In the genomic region with DNA sequence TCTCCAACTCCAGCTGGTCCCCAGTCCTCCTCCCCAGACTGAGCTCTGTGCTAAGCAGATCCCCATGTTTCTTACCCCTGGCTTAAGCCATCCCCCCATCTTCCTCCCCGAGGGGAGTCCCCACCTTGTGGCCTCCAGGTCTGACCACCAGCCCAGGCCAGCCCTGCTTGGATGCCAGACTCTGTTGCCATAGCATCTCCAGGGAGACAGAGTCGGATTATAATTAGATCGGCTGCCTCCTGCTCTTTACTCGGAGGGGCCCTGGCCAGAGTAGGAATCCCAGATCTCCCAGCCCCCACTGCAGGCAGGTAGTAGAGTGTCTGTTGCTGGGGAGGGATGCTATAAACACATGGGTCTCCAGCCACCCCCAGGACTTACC, we compare ENCODE assay signal across 12 cellular contexts. TPM values are rescaled to one million over a fixed set of nuclear protein-coding genes. Genes with fewer than 3 reads are reported as not detected.
DNase-seq lines count a peak whose midpoint lies in the region; ATAC-seq, FAIRE-seq and TF ChIP-seq lines count a peak whose summit lies in the region.
"Had no signal": no experiment of that assay in that cellular context is flagged by ENCODE, and none has a peak within 500 bp of the region (broad histone marks: within the 10 kb centered on the region; RNA-seq: fewer than 3 reads in every experiment).

No MANE protein-coding gene starts in this region.

- H3K27ac ChIP-seq in cardiac muscle cell (peak overlapping the region; percentile 71), ovary (peak overlapping the region; percentile 75 to 89)

- H3K4me1 Mint-ChIP-seq in natural killer cell, result peaks cover 10 to 16% of the 10 kb centered on the region in 2 donors

- WGBS in ovary, 3 donors, result 7 to 10% (median 8%) methylated on average over 4 of the region's 4 CpGs

- no peak for FAIRE-seq in D721Med (lab: Jason Lieb, UNC)
- FAIRE-seq: endometrium had no signal

- ATAC-seq in SK-N-SH treated with all-trans-retinoic acid at 6 μM for 48 hours (peak; percentile 14; the same call in 2 of the 3 replicates), natural killer cell (no peak)

- H3K36me3 Mint-ChIP-seq in natural killer cell, result no peaks in the 10 kb centered on the region

- H3K4me3 Mint-ChIP-seq in natural killer cell, result no peak overlapping the region

- H3K9me3 Mint-ChIP-seq in natural killer cell, result no peaks in the 10 kb centered on the region

- peaks cover 8% of the 10 kb centered on the region for H3K36me3 ChIP-seq in cardiac muscle cell
- no peaks in the 10 kb centered on the region for H3K36me3 ChIP-seq in ovary

- H3K27me3 ChIP-seq in cardiac muscle cell, result no peaks in the 10 kb centered on the region
- H3K27me3 ChIP-seq in ovary, result no peaks in the 10 kb centered on the region

- no peak for TF ChIP-seq POLR2A in ovary (IDR thresholded peaks at IDR 0.05)

- H3K9me3 ChIP-seq in cardiac muscle cell (ENCODE audit: low read depth) (no peaks in the 10 kb centered on the region), ovary (no peaks in the 10 kb centered on the region)

- peak overlapping the region; percentile 67 for H3K4me3 ChIP-seq in cardiac muscle cell
- peak overlapping the region; percentile 19 for H3K4me3 ChIP-seq in ovary

- peaks cover 0 to 3% of the 10 kb centered on the region in 2 donors for H3K27me3 Mint-ChIP-seq in natural killer cell (ENCODE audit: low read depth in 2 of 2)

- no peak for TF ChIP-seq EP300 in ovary (IDR thresholded peaks at IDR 0.05)

- TF ChIP-seq CTCF in D721Med (IDR thresholded peaks at IDR 0.05; ENCODE audit: insufficient read depth, missing control alignments) (no peak), cardiac muscle cell (IDR thresholded peaks at IDR 0.05; ENCODE audit: low read depth, low read length) (no peak), ovary (IDR thresholded peaks at IDR 0.05) (no peak), natural killer cell (IDR thresholded peaks at IDR 0.05) (no peak)

- H3K4me1 ChIP-seq in cardiac muscle cell (ENCODE audit: low read depth) (peaks cover 42% of the 10 kb centered on the region), ovary (ENCODE audit: insufficient read depth) (peaks cover 14% of the 10 kb centered on the region)

- no peak overlapping the region for H3K27ac Mint-ChIP-seq in natural killer cell

- peak; percentile 96 for DNase-seq in D721Med (ENCODE audit: insufficient read length, low spot score)
- DNase-seq in cardiac muscle cell (ENCODE audit: low read depth in 1 of 2, low spot score in 1 of 2), result peak; percentile 60 to 79
- DNase-seq in ovary, result peak in 1 of 5 donors; percentile 51
- DNase-seq in natural killer cell, result no peak
- DNase-seq in T-helper 9 cell, result no peak
- no peak for DNase-seq in iPS-NIHi11 (ENCODE audit: low spot score)
- no peak for DNase-seq in NCI-H1048 (lab: John Stamatoyannopoulos, UW)
- DNase-seq: mammary epithelial cell; stimulated activated CD4-positive, alpha-beta T cell treated with anti-CD3 and anti-CD28 coated beads, Interleukin-4, amount 100 ng/mL, for 24 hours; SW 1271 had no signal

- intact Hi-C loops in ovary (cut with DNase I) (loop anchor here (5.0 to 10.0 kb wide), 4 partner anchors 101 to 271 kb away; partner anchors contain the start of genes C3orf62 (in 4 of the 4) and USP4 (in 1 of the 4)), natural killer cell (cut with micrococcal nuclease) (no loop called here)

TF ChIP-seq in SK-N-SH treated with all-trans-retinoic acid at 6 μM for 48 hours, 23 proteins besides CTCF, POLR2A, EP300 and RAD21:
- TF ChIP-seq, protein P1, sequence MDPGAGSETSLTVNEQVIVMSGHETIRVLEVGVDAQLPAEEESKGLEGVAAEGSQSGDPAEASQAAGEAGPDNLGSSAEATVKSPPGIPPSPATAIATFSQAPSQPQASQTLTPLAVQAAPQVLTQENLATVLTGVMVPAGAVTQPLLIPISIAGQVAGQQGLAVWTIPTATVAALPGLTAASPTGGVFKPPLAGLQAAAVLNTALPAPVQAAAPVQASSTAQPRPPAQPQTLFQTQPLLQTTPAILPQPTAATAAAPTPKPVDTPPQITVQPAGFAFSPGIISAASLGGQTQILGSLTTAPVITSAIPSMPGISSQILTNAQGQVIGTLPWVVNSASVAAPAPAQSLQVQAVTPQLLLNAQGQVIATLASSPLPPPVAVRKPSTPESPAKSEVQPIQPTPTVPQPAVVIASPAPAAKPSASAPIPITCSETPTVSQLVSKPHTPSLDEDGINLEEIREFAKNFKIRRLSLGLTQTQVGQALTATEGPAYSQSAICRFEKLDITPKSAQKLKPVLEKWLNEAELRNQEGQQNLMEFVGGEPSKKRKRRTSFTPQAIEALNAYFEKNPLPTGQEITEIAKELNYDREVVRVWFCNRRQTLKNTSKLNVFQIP (CRISPR knock-in tag; IDR thresholded peaks at IDR 0.05; ENCODE audit: borderline replicate concordance, low read depth), result no peak
- no peak for TF ChIP-seq GLIS3 (CRISPR knock-in tag; IDR thresholded peaks at IDR 0.05)

RNA-seq across cellular contexts. Expression of gene KLHDC8B, which starts 2.4 kb away (rescaled TPM):
- total RNA-seq in cardiac muscle cell, result 158 and 173 TPM in 2 replicates
- 162 and 188 TPM in 2 replicates for polyA plus RNA-seq in cardiac muscle cell
- total RNA-seq in ovary, result 100 to 1,000 TPM in 5 of 7 donors, 10 to 100 TPM in 2; 67.1 to 244 (median 131) TPM
- polyA plus RNA-seq in ovary, result 100 to 1,000 TPM in 1 of 2 donors, 10 to 100 TPM in 1; 84.6 to 109 TPM
- 1 to 10 TPM; 2.4 to 7.0 (median 3.5) TPM for total RNA-seq in natural killer cell

RNA-seq across cellular contexts. Expression of gene CCDC71, which starts 7.7 kb away (rescaled TPM):
- total RNA-seq in cardiac muscle cell (44.4 and 59.2 TPM in 2 replicates), ovary (10 to 100 TPM; 24.8 to 39.0 (median 32.7) TPM), natural killer cell (10 to 100 TPM; 13.8 to 20.6 (median 15.6) TPM)
- polyA plus RNA-seq in cardiac muscle cell (0.39 and 0.56 TPM in 2 replicates), ovary (10 to 100 TPM in 1 of 2 donors, 1 to 10 TPM in 1; 6.9 to 30.9 TPM)

RNA-seq across cellular contexts. Expression of gene LAMB2, which starts 40.9 kb away (rescaled TPM):
- total RNA-seq in cardiac muscle cell (875 and 1,233 TPM in 2 replicates), ovary (100 to 1,000 TPM; 457 to 681 (median 491) TPM), natural killer cell (1 to 10 TPM in 2 of 3 donors, under 1 TPM in 1; 0.75 to 1.7 (median 1.2) TPM)
- polyA plus RNA-seq in cardiac muscle cell (615 and 708 TPM in 2 replicates), ovary (100 to 1,000 TPM; 408 to 528 TPM)

RNA-seq across cellular contexts. Expression of gene USP19, which starts 53.2 kb away (rescaled TPM):
- total RNA-seq in cardiac muscle cell (103 and 122 TPM in 2 replicates), ovary (10 to 100 TPM; 38.3 to 71.4 (median 53.8) TPM), natural killer cell (10 to 100 TPM; 68.6 to 71.5 (median 68.6) TPM)
- polyA plus RNA-seq in cardiac muscle cell (50.5 and 61.8 TPM in 2 replicates), ovary (10 to 100 TPM; 21.7 to 33.3 TPM)

Comparison
In these comparisons a context has a peak if more than half of its experiments do, and no peak if none do; other contexts are left out.
1. DNase-seq: peak in D721Med (single experiment) and cardiac muscle cell (2 of 2); none in natural killer cell (single experiment), T-helper 9 cell (single experiment), iPS-NIHi11 (single experiment) and NCI-H1048 (single experiment).
2. RNA of gene KLHDC8B, which starts 2.4 kb away (total RNA-seq): 158 to 173 TPM in cardiac muscle cell and 67.1 to 244 TPM in ovary; 2.4 to 7.0 TPM in natural killer cell; every median in the first group is over 4 times any median in the second.
3. RNA of gene LAMB2, which starts 40.9 kb away (total RNA-seq): 875 to 1,233 TPM in cardiac muscle cell and 457 to 681 TPM in ovary; 0.75 to 1.7 TPM in natural killer cell; every median in the first group is over 100 times any median in the second.